ENCODE assay signal across 12 cellular contexts in genomic region chr17:31309525-31309924, GRCh38. TPM values are rescaled to one million over a fixed set of nuclear protein-coding genes. Genes with fewer than 3 reads are reported as not detected.
DNase-seq lines count a peak whose midpoint lies in the region; FAIRE-seq and TF ChIP-seq lines count a peak whose summit lies in the region.
"Had no signal": no experiment of that assay in that cellular context is flagged by ENCODE, and none has a peak within 500 bp of the region (broad histone marks: within the 10 kb centered on the region; RNA-seq: fewer than 3 reads in every experiment).

No MANE protein-coding gene starts in this region.

- in situ Hi-C loops in G401 (cut with HindIII; ENCODE audit: low sequenced_read_pairs) = no loop called here

- intact Hi-C loops in left ventricle myocardium inferior (cut with micrococcal nuclease) = no loop called here
- intact Hi-C loops in stomach (cut with DNase I; ENCODE audit: low total_unique reads) = no loop called here

- H3K27ac ChIP-seq in Peyer's patch (peak overlapping the region; percentile 12 to 85 (median 64)), left ventricle myocardium inferior (replicated peaks) (peak overlapping the region; percentile 6), stomach (peak overlapping the region in 2 of 5 donors; percentile 65 to 81)

- H3K27me3 ChIP-seq in Peyer's patch = no peaks in the 10 kb centered on the region
- no peaks in the 10 kb centered on the region for H3K27me3 ChIP-seq in left ventricle myocardium inferior (ENCODE audit: low read depth)
- H3K27me3 ChIP-seq in stomach = no peaks in the 10 kb centered on the region

- no peak for TF ChIP-seq EP300 in stomach (IDR thresholded peaks at IDR 0.05)

- H3K4me1 ChIP-seq in Peyer's patch (peaks cover 0 to 20% (median 6%) of the 10 kb centered on the region in 4 donors), left ventricle myocardium inferior (no peaks in the 10 kb centered on the region), stomach (peaks cover 0 to 17% (median 2%) of the 10 kb centered on the region in 4 donors)
- H3K4me1 ChIP-seq: Caco-2 had no signal

- no peaks in the 10 kb centered on the region for H3K36me3 ChIP-seq in Peyer's patch
- H3K36me3 ChIP-seq in left ventricle myocardium inferior = no peaks in the 10 kb centered on the region
- H3K36me3 ChIP-seq in stomach = peaks cover 0 to 11% (median 4%) of the 10 kb centered on the region in 4 donors

- DNase-seq in AML-193 (lab: John Stamatoyannopoulos, UW) = peak; percentile 70 to 71
- DNase-seq in GM18507 (ENCODE audit: extremely low spot score, insufficient read length, low read depth) = peak; percentile 26
- no peak for DNase-seq in Peyer's patch
- no peak for DNase-seq in left ventricle myocardium inferior
- no peak for DNase-seq in G401 (ENCODE audit: low spot score)
- no peak for DNase-seq in NCI-H1930 (lab: John Stamatoyannopoulos, UW)
- no peak for DNase-seq in stomach
- DNase-seq in AG20443 (ENCODE audit: low spot score) = no peak
- DNase-seq: Caco-2, dermis blood vessel endothelial cell, NCI-H510A had no signal

- FAIRE-seq in GM18507 (lab: Jason Lieb, UNC) = peak; percentile 92

- 66 to 84% (median 82%) methylated on average over 2 of the region's 2 CpGs for WGBS in stomach, 5 donors

- TF ChIP-seq POLR2A in Peyer's patch (IDR thresholded peaks at IDR 0.05) (no peak), stomach (IDR thresholded peaks at IDR 0.05) (no peak)

- no peaks in the 10 kb centered on the region for H3K9me3 ChIP-seq in Peyer's patch
- no peaks in the 10 kb centered on the region for H3K9me3 ChIP-seq in left ventricle myocardium inferior (replicated peaks)
- no peaks in the 10 kb centered on the region for H3K9me3 ChIP-seq in stomach
- H3K9me3 ChIP-seq: Caco-2 had no signal

- H3K4me3 ChIP-seq in Peyer's patch (peak overlapping the region; percentile 5 to 44 (median 42)), left ventricle myocardium inferior (no peak overlapping the region), stomach (peak overlapping the region in 2 of 4 donors; percentile 18 to 33)

- TF ChIP-seq CTCF in Peyer's patch (IDR thresholded peaks at IDR 0.05) (no peak), left ventricle myocardium inferior (IDR thresholded peaks at IDR 0.05; ENCODE audit: borderline replicate concordance) (no peak), stomach (IDR thresholded peaks at IDR 0.05) (no peak)

RNA-seq across cellular contexts. Expression of gene EVI2B, which starts 4.3 kb away (rescaled TPM):
- 10 to 100 TPM in 2 of 4 donors, 1 to 10 TPM in 2; 5.6 to 70.1 (median 8.7) TPM for total RNA-seq in Peyer's patch
- 2.7 TPM for total RNA-seq in left ventricle myocardium inferior
- not detected in 2 replicates for total RNA-seq in G401 (2014; rRNA removed; shearing (Covaris generic))
- 10 to 100 TPM in 1 of 5 donors, 1 to 10 TPM in 4; 1.5 to 21.3 (median 9.8) TPM for total RNA-seq in stomach
- polyA plus RNA-seq in stomach = 1 to 10 TPM; 4.4 to 7.6 (median 4.6) TPM
- total RNA-seq: Caco-2, renal cortical epithelial cell had no signal

RNA-seq across cellular contexts. Expression of gene EVI2A, which starts 11.9 kb away (rescaled TPM):
- total RNA-seq in Peyer's patch (10 to 100 TPM in 1 of 4 donors, 1 to 10 TPM in 2, not detected in 1; 1.4 to 12.4 (median 5.8) TPM), left ventricle myocardium inferior (2.9 TPM), stomach (1 to 10 TPM in 2 of 5 donors, not detected in 3; 4.5 to 8.8 TPM)
- total RNA-seq in G401 (2014; rRNA removed; shearing (Covaris generic)) = not detected in 2 replicates
- polyA plus RNA-seq in stomach = 10 to 100 TPM in 1 of 3 donors, 1 to 10 TPM in 2; 4.4 to 14.5 (median 5.4) TPM
- total RNA-seq: Caco-2, dermis blood vessel endothelial cell had no signal

RNA-seq across cellular contexts. Expression of gene OMG, which starts 12.5 kb away (rescaled TPM):
- total RNA-seq in Peyer's patch (not detected), left ventricle myocardium inferior (0.25 TPM), stomach (1 to 10 TPM in 1 of 5 donors, not detected in 4; 1.5 TPM)
- 8.2 TPM in 1 of 2 replicates, not detected in the other for total RNA-seq in G401 (2014; rRNA removed; shearing (Covaris generic))
- 1 to 10 TPM in 1 of 3 donors, under 1 TPM in 2; 0.50 to 5.7 (median 0.75) TPM for polyA plus RNA-seq in stomach
- total RNA-seq: Caco-2 had no signal

Comparison
In these comparisons a context has a peak if more than half of its experiments do, and no peak if none do; other contexts are left out.
1. DNase-seq: peak in AML-193 (2 of 2) and GM18507 (single experiment); none in Peyer's patch (0 of 3), left ventricle myocardium inferior (single experiment), G401 (single experiment), NCI-H1930 (0 of 2), stomach (single experiment) and AG20443 (single experiment).